Comparison of ENCODE assay signal across 1 cellular context in genomic region chr6:37244430-37245310, GRCh38.
A peak's percentile ranks its signal among the peaks of the same experiment; 100 is the strongest.
TF ChIP-seq lines count a peak whose summit lies in the region.

No MANE protein-coding gene starts in this region.

TF ChIP-seq in HepG2, 621 proteins besides CTCF, POLR2A, EP300 and RAD21 (continued from another document and continues in another):
- TF ChIP-seq ARID5B (CRISPR knock-in tag; IDR thresholded peaks at IDR 0.05) = peak; percentile 33; the same call in 1 of the 2 replicates
- TF ChIP-seq HMGXB4 (CRISPR knock-in tag; IDR thresholded peaks at IDR 0.05; ENCODE audit: borderline replicate concordance in 1 of 2, low read depth in 1 of 2) = peak in 1 of 2 experiments; percentile 36; a peak in 1 of 4 replicates
- no peak for TF ChIP-seq GATA4 (IDR thresholded peaks at IDR 0.05; ENCODE audit: borderline replicate concordance, low read depth)
- no peak; the same call in 1 of the 2 replicates for TF ChIP-seq ZNF552 (CRISPR knock-in tag; IDR thresholded peaks at IDR 0.05; ENCODE audit: borderline replicate concordance)
- no peak for TF ChIP-seq ZBTB2 (CRISPR knock-in tag; IDR thresholded peaks at IDR 0.05; ENCODE audit: low read depth)
- TF ChIP-seq PRMT3 (CRISPR knock-in tag; IDR thresholded peaks at IDR 0.05; ENCODE audit: borderline replicate concordance, low read depth) = 0 out of 2 replicates have a peak, but pooled peaks have one; percentile 70
- TF ChIP-seq SNAI1 (CRISPR knock-in tag; IDR thresholded peaks at IDR 0.05; ENCODE audit: borderline replicate concordance) = 0 out of 2 replicates have a peak, but pooled peaks have one; percentile 76
- peak; percentile 91; the same call in 1 of the 2 replicates for TF ChIP-seq ZNF251 (CRISPR knock-in tag; IDR thresholded peaks at IDR 0.05)
- no peak for TF ChIP-seq PHF20 (CRISPR knock-in tag; IDR thresholded peaks at IDR 0.05)
- peak; percentile 84 for TF ChIP-seq RNF2 (conservative IDR thresholded peaks at IDR 0.05; ENCODE audit: low read depth)
- TF ChIP-seq E2F2 (CRISPR knock-in tag; IDR thresholded peaks at IDR 0.05; ENCODE audit: borderline replicate concordance) = no peak
- TF ChIP-seq ZNF629 (CRISPR knock-in tag; conservative IDR thresholded peaks at IDR 0.05) = 0 out of 2 replicates have a peak, but pooled peaks have one; percentile 7
- no peak for TF ChIP-seq ZKSCAN5 (CRISPR knock-in tag; IDR thresholded peaks at IDR 0.05)
- TF ChIP-seq GLI4 (CRISPR knock-in tag; IDR thresholded peaks at IDR 0.05; ENCODE audit: borderline replicate concordance) = no peak
- TF ChIP-seq SP1 (IDR thresholded peaks at IDR 0.05) = no peak
- TF ChIP-seq SP1 (CRISPR knock-in tag; IDR thresholded peaks at IDR 0.05) = no peak
- no peak for TF ChIP-seq SP2 (CRISPR knock-in tag; IDR thresholded peaks at IDR 0.05)
- TF ChIP-seq KMT2B (CRISPR knock-in tag; IDR thresholded peaks at IDR 0.05) = peak; percentile 51; the same call in 1 of the 2 replicates
- TF ChIP-seq ZFP36 (IDR thresholded peaks at IDR 0.05; ENCODE audit: borderline replicate concordance, low read depth, low read length, partially characterized antibody) = no peak
- TF ChIP-seq DMAP1 (CRISPR knock-in tag; IDR thresholded peaks at IDR 0.05) = peak; percentile 82
- no peak for TF ChIP-seq CENPBD1 (CRISPR knock-in tag; IDR thresholded peaks at IDR 0.05; ENCODE audit: borderline replicate concordance, low read depth)
- TF ChIP-seq ZNF614 (CRISPR knock-in tag; IDR thresholded peaks at IDR 0.05; ENCODE audit: borderline replicate concordance) = peak; percentile 68; the same call in 1 of the 2 replicates
- TF ChIP-seq SMAD3 (CRISPR knock-in tag; IDR thresholded peaks at IDR 0.05) = peak; percentile 66; the same call in 1 of the 2 replicates
- no peak for TF ChIP-seq ZNF572 (CRISPR knock-in tag; IDR thresholded peaks at IDR 0.05)
- TF ChIP-seq ATM (IDR thresholded peaks at IDR 0.05; ENCODE audit: borderline replicate concordance) = no peak
- TF ChIP-seq ZNF230 (CRISPR knock-in tag; IDR thresholded peaks at IDR 0.05) = peak; percentile 90; the same call in 1 of the 2 replicates
- no peak for TF ChIP-seq ZNF790 (CRISPR knock-in tag; IDR thresholded peaks at IDR 0.05; ENCODE audit: borderline replicate concordance)
- TF ChIP-seq TOE1 (CRISPR knock-in tag; IDR thresholded peaks at IDR 0.05) = no peak
- no peak for TF ChIP-seq HOXA9 (CRISPR knock-in tag; IDR thresholded peaks at IDR 0.05; ENCODE audit: borderline replicate concordance)
- TF ChIP-seq ZBTB3 (CRISPR knock-in tag; IDR thresholded peaks at IDR 0.05; ENCODE audit: borderline replicate concordance, low read depth) = no peak
- no peak for TF ChIP-seq ZNF496 (CRISPR knock-in tag; IDR thresholded peaks at IDR 0.05; ENCODE audit: insufficient replicate concordance)
- TF ChIP-seq ZNF569 (CRISPR knock-in tag; IDR thresholded peaks at IDR 0.05; ENCODE audit: borderline replicate concordance) = no peak
- no peak for TF ChIP-seq ZNF878 (CRISPR knock-in tag; IDR thresholded peaks at IDR 0.05)
- TF ChIP-seq NR2F2 (IDR thresholded peaks at IDR 0.05; ENCODE audit: borderline replicate concordance, low read depth) = no peak
- no peak for TF ChIP-seq MXD1 (CRISPR knock-in tag; IDR thresholded peaks at IDR 0.05)
- no peak for TF ChIP-seq ZNF784 (CRISPR knock-in tag; IDR thresholded peaks at IDR 0.05; ENCODE audit: borderline replicate concordance)
- TF ChIP-seq ZNF281 (CRISPR knock-in tag; IDR thresholded peaks at IDR 0.05; ENCODE audit: borderline replicate concordance) = 0 out of 2 replicates have a peak, but pooled peaks have one; percentile 30
- TF ChIP-seq SP5 (CRISPR knock-in tag; IDR thresholded peaks at IDR 0.05; ENCODE audit: borderline replicate concordance, low read depth) = no peak
- peak; percentile 69; the same call in 1 of the 2 replicates for TF ChIP-seq FOXO1 (CRISPR knock-in tag; IDR thresholded peaks at IDR 0.05)
- no peak for TF ChIP-seq ZBTB25 (CRISPR knock-in tag; IDR thresholded peaks at IDR 0.05)
- TF ChIP-seq PAF1 (CRISPR knock-in tag; IDR thresholded peaks at IDR 0.05) = no peak
- no peak for TF ChIP-seq AKNA (CRISPR knock-in tag; IDR thresholded peaks at IDR 0.05; ENCODE audit: borderline replicate concordance)
- TF ChIP-seq U2AF1 (optimal IDR thresholded peaks at IDR 0.05; ENCODE audit: low read depth, low read length) = no peak
